ENCODE assay signal across 14 cellular contexts in the genomic region with DNA sequence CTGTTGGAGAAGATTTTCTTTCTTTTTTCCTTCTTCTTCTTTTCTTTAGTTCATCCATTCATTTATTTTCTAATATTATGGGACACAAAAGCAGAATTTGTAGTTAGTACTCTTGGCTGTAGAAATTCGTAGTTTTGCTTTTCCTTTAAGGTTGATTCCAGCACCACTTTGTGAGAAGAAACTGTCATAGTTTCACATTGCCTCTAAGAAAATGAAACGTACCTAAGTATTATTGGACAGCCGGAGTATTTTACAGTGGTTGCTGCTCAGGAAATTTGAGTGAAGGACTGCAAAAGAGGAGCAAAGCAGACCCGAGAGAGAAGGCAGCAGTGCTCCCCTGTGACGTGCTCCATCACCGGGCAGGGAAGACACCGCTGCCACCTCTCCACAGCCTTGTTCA. TPM values are rescaled to one million over a fixed set of nuclear protein-coding genes. Genes with fewer than 3 reads are reported as not detected.
DNase-seq lines count a peak whose midpoint lies in the region; ATAC-seq and TF ChIP-seq lines count a peak whose summit lies in the region.
"Had no signal": no experiment of that assay in that cellular context is flagged by ENCODE, and none has a peak within 500 bp of the region (broad histone marks: within the 10 kb centered on the region; RNA-seq: fewer than 3 reads in every experiment).

No MANE protein-coding gene starts in this region.

- ATAC-seq in GM18498 (IDR thresholded peaks at IDR 0.05; ENCODE audit: unreplicated experiment): peak; percentile 68
- peak; percentile 52 for ATAC-seq in GM21381 (IDR thresholded peaks at IDR 0.05; ENCODE audit: unreplicated experiment)
- ATAC-seq in HG03139 (IDR thresholded peaks at IDR 0.05; ENCODE audit: unreplicated experiment): peak; percentile 42
- ATAC-seq in Right ventricle myocardium superior (ENCODE audit: poor library complexity): no peak
- ATAC-seq in T-cell (replicated peaks in 1 of 4): no peak

- H3K27ac ChIP-seq in Peyer's patch: no peak overlapping the region
- H3K27ac ChIP-seq: right atrium auricular region had no signal

- peak overlapping the region in 1 of 3 donors; percentile 48 for H3K4me3 Mint-ChIP-seq in T-cell
- H3K4me3 Mint-ChIP-seq: IgD-negative memory B cell had no signal

- POLR2A ChIA-PET in T-cell (lab: Charles Lee): interaction anchor here in 1 of 2 donors (0.7 kb wide), 1 partner anchor 1524 kb away, joined by 3 read pairs; no protein-coding TSS in a partner anchor

- H3K4me1 Mint-ChIP-seq in T-cell: peaks cover 99 to 100% (median 99%) of the 10 kb centered on the region in 3 donors

- peak overlapping the region in 1 of 2 donors; percentile 40 for H3K27ac Mint-ChIP-seq in T-cell
- H3K27ac Mint-ChIP-seq: IgD-negative memory B cell had no signal

- no peak overlapping the region for H3K4me3 ChIP-seq in Peyer's patch
- H3K4me3 ChIP-seq: right atrium auricular region had no signal

- peak; percentile 29 for DNase-seq in fibroblast of peridontal ligament (ENCODE audit: extremely low read depth)
- DNase-seq in Right ventricle myocardium superior: no peak
- DNase-seq in SKM-1 treated with dmso at 0.1 percent for 144 hours (lab: John Stamatoyannopoulos, UW; ENCODE audit: unreplicated experiment): no peak
- DNase-seq in Peyer's patch: no peak
- DNase-seq in T-cell: no peak
- DNase-seq: activated CD8-positive, alpha-beta memory T cell treated with anti-CD3 and anti-CD28 coated beads for 24 hours; amygdala; kidney; substantia nigra had no signal

- no peaks in the 10 kb centered on the region for H3K27me3 Mint-ChIP-seq in T-cell
- H3K27me3 Mint-ChIP-seq: IgD-negative memory B cell had no signal

- intact Hi-C loops in Right ventricle myocardium superior (cut with DNase I): no loop called here

- no peaks in the 10 kb centered on the region for H3K9me3 Mint-ChIP-seq in T-cell

- H3K36me3 ChIP-seq in Peyer's patch: no peaks in the 10 kb centered on the region
- H3K36me3 ChIP-seq: right atrium auricular region had no signal

- CTCF ChIA-PET in T-cell (lab: Charles Lee): no interaction called here

- H3K36me3 Mint-ChIP-seq in T-cell: peaks cover 32% of the 10 kb centered on the region

- H3K4me1 ChIP-seq in Peyer's patch: peaks cover 0 to 5% (median 0%) of the 10 kb centered on the region in 4 donors

- H3K27me3 ChIP-seq in Peyer's patch: no peaks in the 10 kb centered on the region
- H3K27me3 ChIP-seq: right atrium auricular region had no signal

- TF ChIP-seq POLR2A in Peyer's patch (IDR thresholded peaks at IDR 0.05): no peak

- H3K9me3 ChIP-seq in Peyer's patch: no peaks in the 10 kb centered on the region
- H3K9me3 ChIP-seq: right atrium auricular region had no signal

- TF ChIP-seq CTCF in Peyer's patch (IDR thresholded peaks at IDR 0.05): no peak

RNA-seq across cellular contexts. Expression of a gene that starts 48.1 kb away (rescaled TPM):
- total RNA-seq in Right ventricle myocardium superior: 64.5 TPM
- total RNA-seq in Peyer's patch: 10 to 100 TPM; 21.8 to 39.6 (median 25.4) TPM
- 10 to 100 TPM; 53.4 to 68.1 (median 60.9) TPM for total RNA-seq in T-cell

Comparison
In these comparisons a context has a peak if more than half of its experiments do, and no peak if none do; other contexts are left out.
1. ATAC-seq: peak in GM18498 (single experiment), GM21381 (single experiment) and HG03139 (single experiment); none in Right ventricle myocardium superior (single experiment) and T-cell (0 of 4).